Comparison of ENCODE assay signal across 17 cellular contexts in the genomic region with DNA sequence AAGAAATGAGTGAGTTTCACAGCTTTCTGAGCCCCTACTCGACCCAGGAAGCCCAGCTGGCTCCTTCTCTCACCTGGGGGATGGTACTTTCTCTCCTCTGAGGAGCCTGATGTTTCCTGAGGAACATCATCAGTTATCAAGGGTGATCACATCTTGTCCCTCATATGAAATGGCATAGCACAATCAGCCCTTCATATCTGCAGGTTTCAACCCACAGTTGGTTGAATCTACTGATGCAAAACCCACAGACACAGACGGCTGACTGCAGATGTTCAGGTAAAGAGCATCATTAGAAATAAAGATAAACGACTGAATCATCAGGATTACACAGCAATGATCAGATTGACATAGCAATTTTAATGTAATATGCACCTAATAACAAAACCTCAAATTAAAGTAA.
DNase-seq lines count a peak whose midpoint lies in the region; ATAC-seq and TF ChIP-seq lines count a peak whose summit lies in the region.
"Had no signal": no experiment of that assay in that cellular context is flagged by ENCODE, and none has a peak within 500 bp of the region (broad histone marks: within the 10 kb centered on the region; RNA-seq: fewer than 3 reads in every experiment).

No MANE protein-coding gene starts in this region.

- H3K4me3 ChIP-seq in OCI-LY7 (ENCODE audit: low read depth, low read length, poor library complexity, severe bottlenecking) = peak overlapping the region; percentile 37
- H3K4me3 ChIP-seq: cardiac muscle cell, gastroesophageal sphincter, GM23248 had no signal

- H3K36me3 Mint-ChIP-seq in osteocyte (ENCODE audit: unreplicated experiment) = no peaks in the 10 kb centered on the region
- H3K36me3 Mint-ChIP-seq: activated naive CD8-positive, alpha-beta T cell had no signal

- TF ChIP-seq CTCF in OCI-LY7 (conservative IDR thresholded peaks at IDR 0.05; ENCODE audit: low read length) (no peak), osteocyte (IDR thresholded peaks at IDR 0.05) (no peak)

- H3K4me3 Mint-ChIP-seq in osteocyte (ENCODE audit: unreplicated experiment) = no peak overlapping the region
- H3K4me3 Mint-ChIP-seq: activated naive CD8-positive, alpha-beta T cell had no signal

- peaks cover 39% of the 10 kb centered on the region for H3K4me1 ChIP-seq in OCI-LY7 (ENCODE audit: insufficient read depth, low read length, poor library complexity, severe bottlenecking)
- H3K4me1 ChIP-seq: gastroesophageal sphincter had no signal

- CTCF ChIA-PET in OCI-LY7 (lab: Charles Lee; ENCODE audit: unreplicated experiment) = no interaction called here

- no peaks in the 10 kb centered on the region for H3K4me1 Mint-ChIP-seq in osteocyte (ENCODE audit: unreplicated experiment)

- H3K27ac Mint-ChIP-seq in osteocyte (ENCODE audit: unreplicated experiment) = no peak overlapping the region
- H3K27ac Mint-ChIP-seq: activated naive CD8-positive, alpha-beta T cell had no signal

- H3K27me3 Mint-ChIP-seq in osteocyte (ENCODE audit: unreplicated experiment) = peaks cover 27% of the 10 kb centered on the region
- H3K27me3 Mint-ChIP-seq: activated naive CD8-positive, alpha-beta T cell had no signal

- DNase-seq in OCI-LY7 (ENCODE audit: low spot score) (peak; percentile 96), DMS114 treated with DMSO at 0.1 percent for 48 hours (lab: John Stamatoyannopoulos, UW; ENCODE audit: unreplicated experiment) (no peak), osteocyte (ENCODE audit: extremely low spot score, unreplicated experiment) (no peak)
- DNase-seq: GM23248; Karpas-422; NCI-H2029 treated with DMSO at 0.1 percent for 48 hours; NCI-H748 treated with DMSO at 0.1 percent for 48 hours; right cardiac atrium; stimulated activated naive CD8-positive, alpha-beta T cell treated with anti-CD3 and anti-CD28 coated beads, Interleukin-15, Interleukin-2, amounts not matched to agents 100 U/mL and 50 U/mL, for 24 hours had no signal

- H3K27ac ChIP-seq in OCI-LY7 (ENCODE audit: low read depth, low read length, poor library complexity, severe bottlenecking) = peak overlapping the region; percentile 93
- H3K27ac ChIP-seq: cardiac muscle cell, gastroesophageal sphincter, GM23248 had no signal

- peak; percentile 80 for ATAC-seq in GM18508 (IDR thresholded peaks at IDR 0.05; ENCODE audit: insufficient read depth, unreplicated experiment)
- peak; percentile 94 for ATAC-seq in GM21423 (IDR thresholded peaks at IDR 0.05; ENCODE audit: unreplicated experiment)
- ATAC-seq in HG02981 (IDR thresholded peaks at IDR 0.05; ENCODE audit: unreplicated experiment) = peak; percentile 90
- ATAC-seq in activated CD4-positive, CD25-positive, alpha-beta regulatory T cell treated with anti-CD3 and anti-CD28 coated beads, Interleukin-2, amount 50 U/mL, for 24 hours = no peak
- ATAC-seq in GM18867 (IDR thresholded peaks at IDR 0.05; ENCODE audit: unreplicated experiment) = no peak
- ATAC-seq: gastroesophageal sphincter; right cardiac atrium; stimulated activated naive CD8-positive, alpha-beta T cell treated with anti-CD3 and anti-CD28 coated beads, Interleukin-15, Interleukin-2, amounts not matched to agents 100 U/mL and 50 U/mL, for 24 hours had no signal

- H3K9me2 ChIP-seq in OCI-LY7 (ENCODE audit: insufficient read depth, low read length) = no peaks in the 10 kb centered on the region

- no peaks in the 10 kb centered on the region for H4K20me1 ChIP-seq in OCI-LY7 (ENCODE audit: insufficient read depth, low read length)

- no peaks in the 10 kb centered on the region for H3K79me2 ChIP-seq in OCI-LY7 (ENCODE audit: insufficient read depth, low read depth, low read length)

- intact Hi-C loops in OCI-LY7 (cut with micrococcal nuclease; ENCODE audit: unreplicated experiment) = loop anchor here (1.0 to 10.0 kb wide), 5 partner anchors 39 to 1079 kb away; no protein-coding TSS in a partner anchor

- BruUV-seq in OCI-LY7 (replicated peaks; lab: Mats Ljungman, UMichigan) = no TSS peak

- peaks cover 9% of the 10 kb centered on the region for H3K36me3 ChIP-seq in OCI-LY7 (ENCODE audit: insufficient read depth, low read length)
- H3K36me3 ChIP-seq: cardiac muscle cell, gastroesophageal sphincter had no signal

- POLR2A ChIA-PET in OCI-LY7 (lab: Charles Lee) = interaction anchor here (0.5 to 1.8 kb wide), 4 partner anchors 11 to 151 kb away, joined by 3 to 10 read pairs (median 3); no protein-coding TSS in a partner anchor

- H3K9me3 ChIP-seq in OCI-LY7 (ENCODE audit: low read length) = peaks cover 12% of the 10 kb centered on the region; the same call in 1 of the 2 replicates
- H3K9me3 ChIP-seq: gastroesophageal sphincter had no signal

- H2AFZ ChIP-seq in OCI-LY7 (ENCODE audit: low read length) = peak overlapping the region; percentile 69; the same call in 1 of the 2 replicates
- H2AFZ ChIP-seq: GM23248 had no signal

- H3K9me3 Mint-ChIP-seq in osteocyte (ENCODE audit: unreplicated experiment) = no peaks in the 10 kb centered on the region

- H3K4me2 ChIP-seq in OCI-LY7 (ENCODE audit: low read length) = peak overlapping the region; percentile 60

Comparison
In these comparisons a context has a peak if more than half of its experiments do, and no peak if none do; other contexts are left out.
1. ATAC-seq: peak in GM18508 (single experiment), GM21423 (single experiment) and HG02981 (single experiment); none in activated CD4-positive, CD25-positive, alpha-beta regulatory T cell treated with anti-CD3 and anti-CD28 coated beads, Interleukin-2, amount 50 U/mL, for 24 hours (0 of 2) and GM18867 (single experiment).